In genomic region chr2:133229974-133230373, GRCh38 we compare ENCODE assay signal across 1 cellular context.
TF ChIP-seq lines count a peak whose summit lies in the region.

No MANE protein-coding gene starts in this region.

TF ChIP-seq in HEK293, 187 proteins besides CTCF, POLR2A, EP300 and RAD21 (continued from another document):
- TF ChIP-seq REST (tag by site-specific recombination; IDR thresholded peaks at IDR 0.05), result peak; percentile 86
TF ChIP-seq in HEK293: peak in this region for 1.
